In the genomic region with DNA sequence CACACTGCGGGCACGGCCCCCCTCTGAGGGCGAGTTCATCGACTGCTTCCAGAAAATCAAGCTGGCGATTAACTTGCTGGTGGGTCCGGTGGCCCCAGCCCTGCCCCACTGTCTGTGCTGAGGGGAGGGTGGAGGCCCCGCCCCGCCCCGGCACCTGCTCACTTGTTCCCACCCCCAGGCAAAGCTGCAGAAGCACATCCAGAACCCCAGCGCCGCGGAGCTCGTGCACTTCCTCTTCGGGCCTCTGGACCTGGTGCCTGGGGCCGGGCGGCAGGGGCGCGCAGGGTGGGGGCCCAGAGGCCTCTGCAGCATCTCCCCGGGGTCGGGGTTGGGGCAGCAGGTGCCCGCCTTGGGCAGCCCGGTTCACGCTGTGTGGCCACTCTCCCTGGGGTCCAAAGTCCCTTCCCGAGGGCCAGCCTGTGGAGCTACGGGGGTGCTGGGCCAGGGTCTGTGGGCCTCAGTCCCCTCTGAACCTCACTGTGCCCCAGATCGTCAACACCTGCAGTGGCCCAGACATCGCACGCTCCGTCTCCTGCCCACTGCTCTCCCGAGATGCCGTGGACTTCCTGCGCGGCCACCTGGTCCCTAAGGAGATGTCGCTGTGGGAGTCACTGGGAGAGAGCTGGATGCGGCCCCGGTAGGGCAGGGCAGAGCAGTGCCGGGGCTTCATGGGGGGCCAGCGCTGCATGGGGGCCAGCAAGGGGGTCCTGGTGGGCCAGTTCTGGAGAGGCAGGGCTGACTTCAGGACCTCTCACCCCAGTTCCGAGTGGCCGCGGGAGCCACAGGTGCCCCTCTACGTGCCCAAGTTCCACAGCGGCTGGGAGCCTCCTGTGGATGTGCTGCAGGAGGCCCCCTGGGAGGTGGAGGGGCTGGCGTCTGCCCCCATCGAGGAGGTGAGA, we compare ENCODE assay signal across 10 cellular contexts. TPM values are rescaled to one million over a fixed set of nuclear protein-coding genes. Genes with fewer than 3 reads are reported as not detected.
DNase-seq lines count a peak whose midpoint lies in the region; ATAC-seq and TF ChIP-seq lines count a peak whose summit lies in the region.
"Had no signal": no experiment of that assay in that cellular context is flagged by ENCODE, and none has a peak within 500 bp of the region (broad histone marks: within the 10 kb centered on the region; RNA-seq: fewer than 3 reads in every experiment).

No MANE protein-coding gene starts in this region.

- intact Hi-C loops in activated T-helper 2 cell treated with anti-CD3 and anti-CD28 coated beads, Interferon-gamma antibody, Interleukin-2, Interleukin-4, amounts not matched to agents 10 μg/mL and 5 μg/mL and 100 μg/mL, durations not matched to agents 14 hours and 24 hours and 36 hours (cut with micrococcal nuclease), result loop anchor here (2.0 to 10.0 kb wide), 3 partner anchors 59 to 185 kb away; a partner anchor contains a TSS

- peaks cover 24% of the 10 kb centered on the region for H3K27me3 Mint-ChIP-seq in activated T-helper 2 cell treated with anti-CD3 and anti-CD28 coated beads, Interferon-gamma antibody, Interleukin-2, Interleukin-4, amounts not matched to agents 10 μg/mL and 5 μg/mL and 100 μg/mL, durations not matched to agents 14 hours and 24 hours and 36 hours (ENCODE audit: low read depth)

- DNase-seq in NCI-H2107 treated with DMSO at 0.1 percent for 48 hours (lab: John Stamatoyannopoulos, UW; ENCODE audit: unreplicated experiment), result peak; percentile 15
- DNase-seq in NCI-H2107 (lab: John Stamatoyannopoulos, UW), result no peak
- DNase-seq in NCI-H69 (lab: John Stamatoyannopoulos, UW), result peak; percentile 82
- DNase-seq in activated T-helper 2 cell treated with anti-CD3 and anti-CD28 coated beads, Interferon-gamma antibody, Interleukin-2, Interleukin-4, amounts not matched to agents 10 μg/mL and 5 μg/mL and 100 μg/mL, durations not matched to agents 14 hours and 24 hours and 36 hours (ENCODE audit: low spot score), result peak; percentile 36
- DNase-seq in stimulated activated CD4-positive, alpha-beta T cell treated with anti-CD3 and anti-CD28 coated beads, Interleukin-4, amount 100 ng/mL, for 24 hours, result peak; percentile 43
- DNase-seq: cortex of kidney, GM23248 had no signal

- peaks cover 8% of the 10 kb centered on the region for H3K4me1 Mint-ChIP-seq in activated T-helper 2 cell treated with anti-CD3 and anti-CD28 coated beads, Interferon-gamma antibody, Interleukin-2, Interleukin-4, amounts not matched to agents 10 μg/mL and 5 μg/mL and 100 μg/mL, durations not matched to agents 14 hours and 24 hours and 36 hours (ENCODE audit: low read depth)

- no peaks in the 10 kb centered on the region for H3K9me3 Mint-ChIP-seq in activated T-helper 2 cell treated with anti-CD3 and anti-CD28 coated beads, Interferon-gamma antibody, Interleukin-2, Interleukin-4, amounts not matched to agents 10 μg/mL and 5 μg/mL and 100 μg/mL, durations not matched to agents 14 hours and 24 hours and 36 hours

- TF ChIP-seq POLR2A in GM18505 (IDR thresholded peaks at IDR 0.05; ENCODE audit: borderline replicate concordance, extremely low read depth, insufficient read depth, insufficient read length), result no peak

- no peaks in the 10 kb centered on the region for H3K36me3 Mint-ChIP-seq in activated T-helper 2 cell treated with anti-CD3 and anti-CD28 coated beads, Interferon-gamma antibody, Interleukin-2, Interleukin-4, amounts not matched to agents 10 μg/mL and 5 μg/mL and 100 μg/mL, durations not matched to agents 14 hours and 24 hours and 36 hours (ENCODE audit: low read depth)

- ATAC-seq in GM18505 (IDR thresholded peaks at IDR 0.05; ENCODE audit: unreplicated experiment), result no peak
- ATAC-seq in GM19395 (IDR thresholded peaks at IDR 0.05; ENCODE audit: unreplicated experiment), result no peak
- ATAC-seq in GM21529 (IDR thresholded peaks at IDR 0.05; ENCODE audit: unreplicated experiment), result no peak

- H3K27ac Mint-ChIP-seq in activated T-helper 2 cell treated with anti-CD3 and anti-CD28 coated beads, Interferon-gamma antibody, Interleukin-2, Interleukin-4, amounts not matched to agents 10 μg/mL and 5 μg/mL and 100 μg/mL, durations not matched to agents 14 hours and 24 hours and 36 hours, result no peak overlapping the region

- no peak overlapping the region for H3K4me3 Mint-ChIP-seq in activated T-helper 2 cell treated with anti-CD3 and anti-CD28 coated beads, Interferon-gamma antibody, Interleukin-2, Interleukin-4, amounts not matched to agents 10 μg/mL and 5 μg/mL and 100 μg/mL, durations not matched to agents 14 hours and 24 hours and 36 hours (ENCODE audit: low read depth)

RNA-seq across cellular contexts. Expression of a gene that starts 16.1 kb away (rescaled TPM):
- total RNA-seq in activated T-helper 2 cell treated with anti-CD3 and anti-CD28 coated beads, Interferon-gamma antibody, Interleukin-2, Interleukin-4, amounts not matched to agents 10 μg/mL and 5 μg/mL and 100 μg/mL, durations not matched to agents 14 hours and 24 hours and 36 hours, result 17.8 and 24.6 TPM in 2 replicates

RNA-seq across cellular contexts. Expression of a gene that starts 25.1 kb away (rescaled TPM):
- total RNA-seq in activated T-helper 2 cell treated with anti-CD3 and anti-CD28 coated beads, Interferon-gamma antibody, Interleukin-2, Interleukin-4, amounts not matched to agents 10 μg/mL and 5 μg/mL and 100 μg/mL, durations not matched to agents 14 hours and 24 hours and 36 hours, result 270 and 275 TPM in 2 replicates

RNA-seq across cellular contexts. Expression of a gene that starts 26.5 kb away (rescaled TPM):
- 11.4 and 13.0 TPM in 2 replicates for total RNA-seq in activated T-helper 2 cell treated with anti-CD3 and anti-CD28 coated beads, Interferon-gamma antibody, Interleukin-2, Interleukin-4, amounts not matched to agents 10 μg/mL and 5 μg/mL and 100 μg/mL, durations not matched to agents 14 hours and 24 hours and 36 hours

RNA-seq across cellular contexts. Expression of a gene that starts 27.1 kb away (rescaled TPM):
- total RNA-seq in activated T-helper 2 cell treated with anti-CD3 and anti-CD28 coated beads, Interferon-gamma antibody, Interleukin-2, Interleukin-4, amounts not matched to agents 10 μg/mL and 5 μg/mL and 100 μg/mL, durations not matched to agents 14 hours and 24 hours and 36 hours, result 61.2 and 72.0 TPM in 2 replicates

RNA-seq across cellular contexts. Expression of a gene that starts 55.1 kb away (rescaled TPM):
- total RNA-seq in activated T-helper 2 cell treated with anti-CD3 and anti-CD28 coated beads, Interferon-gamma antibody, Interleukin-2, Interleukin-4, amounts not matched to agents 10 μg/mL and 5 μg/mL and 100 μg/mL, durations not matched to agents 14 hours and 24 hours and 36 hours, result 68.0 and 75.2 TPM in 2 replicates
